In genomic region chr10:113854757-113855626, GRCh38 we compare ENCODE assay signal across 8 cellular contexts. TPM values are rescaled to one million over a fixed set of nuclear protein-coding genes. Genes with fewer than 3 reads are reported as not detected.
DNase-seq lines count a peak whose midpoint lies in the region; ATAC-seq, FAIRE-seq and TF ChIP-seq lines count a peak whose summit lies in the region.

No MANE protein-coding gene starts in this region.

- H3K27ac ChIP-seq in A549 (peak overlapping the region; percentile 85 to 96), esophagus (ENCODE audit: low read depth in 2 of 2, low read length in 1 of 2) (peak overlapping the region; percentile 81 to 91), mucosa of rectum (ENCODE audit: low read depth in 2 of 2, low read length in 2 of 2) (peak overlapping the region; percentile 83 to 86)

- CTCF ChIA-PET in A549 (lab: Yijun Ruan, JAX) = no interaction called here

- H3K36me3 ChIP-seq in esophagus (ENCODE audit: control insufficient read depth in 2 of 2, insufficient read depth in 2 of 2, low read length in 1 of 2) (no peaks in the 10 kb centered on the region), mucosa of rectum (ENCODE audit: control insufficient read depth in 2 of 2, insufficient read depth in 2 of 2, low read length in 2 of 2) (peaks cover 7 to 8% of the 10 kb centered on the region in 2 donors)

- H3K9me3 Mint-ChIP-seq in stimulated activated naive CD8-positive, alpha-beta T cell treated with anti-CD3 and anti-CD28 coated beads, Interleukin-15, amount 100 ng/mL, for 72 hours = no peaks in the 10 kb centered on the region

- peak overlapping the region; percentile 91 to 97 for H3K9ac ChIP-seq in mucosa of rectum (ENCODE audit: low read depth in 1 of 2, low read length in 2 of 2)

- no peaks in the 10 kb centered on the region for H3K27me3 ChIP-seq in esophagus (ENCODE audit: control insufficient read depth in 1 of 2, insufficient read depth in 2 of 2, low read length in 2 of 2)
- H3K27me3 ChIP-seq in mucosa of rectum (ENCODE audit: control insufficient read depth in 2 of 2, insufficient read depth in 2 of 2, low read length in 2 of 2) = no peaks in the 10 kb centered on the region

- peak overlapping the region; percentile 97 to 98 for H3K4me3 Mint-ChIP-seq in stimulated activated naive CD8-positive, alpha-beta T cell treated with anti-CD3 and anti-CD28 coated beads, Interleukin-15, amount 100 ng/mL, for 72 hours

- H3K9me3 ChIP-seq in A549 (no peaks in the 10 kb centered on the region), esophagus (ENCODE audit: control insufficient read depth in 2 of 2, insufficient read depth in 1 of 2, low read depth in 1 of 2, low read length in 1 of 2) (no peaks in the 10 kb centered on the region), mucosa of rectum (ENCODE audit: control insufficient read depth in 2 of 2, low read length in 2 of 2) (no peaks in the 10 kb centered on the region)

- H3K4me2 ChIP-seq in A549 = peak overlapping the region; percentile 96

- FAIRE-seq in A549 (lab: Jason Lieb, UNC) (no peak), GM12891 (lab: Jason Lieb, UNC) (no peak)

- peak overlapping the region; percentile 99 for H3K27ac Mint-ChIP-seq in stimulated activated naive CD8-positive, alpha-beta T cell treated with anti-CD3 and anti-CD28 coated beads, Interleukin-15, amount 100 ng/mL, for 72 hours

- H3K4me1 ChIP-seq in A549 (peaks cover 50% of the 10 kb centered on the region), esophagus (ENCODE audit: control insufficient read depth in 2 of 2, insufficient read depth in 2 of 2, low read length in 1 of 2) (no peaks in the 10 kb centered on the region), mucosa of rectum (ENCODE audit: control insufficient read depth in 2 of 2, insufficient read depth in 2 of 2, low read length in 2 of 2) (peaks cover 10 to 11% of the 10 kb centered on the region in 2 donors)

- DNase-seq in A549 (ENCODE audit: low read depth in 1 of 2, low spot score in 1 of 2) (peak; percentile 62 to 72), GM12891 (ENCODE audit: insufficient read length, low spot score) (peak; percentile 35), NCI-H526 treated with DMSO at 0.1 percent for 48 hours (lab: John Stamatoyannopoulos, UW) (peak; percentile 12)
- peak; percentile 69 for DNase-seq in activated T-cell treated with anti-CD3 and anti-CD28 coated beads, Interleukin-2, amount 50 U/mL, for 1 hour
- peak; percentile 57 to 63 for DNase-seq in stimulated activated naive CD8-positive, alpha-beta T cell treated with anti-CD3 and anti-CD28 coated beads, Interleukin-15, amount 100 ng/mL, for 72 hours

- H3K27me3 Mint-ChIP-seq in stimulated activated naive CD8-positive, alpha-beta T cell treated with anti-CD3 and anti-CD28 coated beads, Interleukin-15, amount 100 ng/mL, for 72 hours = no peaks in the 10 kb centered on the region

- POLR2A ChIA-PET in A549 (lab: Yijun Ruan, JAX) = no interaction called here

- peak overlapping the region; percentile 68 for H3K4me3 ChIP-seq in A549
- peak overlapping the region; percentile 94 to 100 for H3K4me3 ChIP-seq in esophagus (ENCODE audit: low read depth in 1 of 2, low read length in 2 of 2)
- H3K4me3 ChIP-seq in mucosa of rectum (ENCODE audit: low read length in 2 of 2) = peak overlapping the region; percentile 94 to 99

- under 1% methylated on average over 48 of the region's 66 CpGs for WGBS in A549 (ENCODE audit: missing lambda C conversion rate)
- 2% methylated on average over 63 to 66 of the region's 66 CpGs for WGBS in esophagus, 2 donors

- TF ChIP-seq POLR2A in A549 (IDR thresholded peaks at IDR 0.05; ENCODE audit: low read length) (peak; percentile 74), GM12891 (IDR thresholded peaks at IDR 0.05; ENCODE audit: low read depth, low read length) (peak; percentile 82)

- peaks cover 47% of the 10 kb centered on the region for H3K4me1 Mint-ChIP-seq in stimulated activated naive CD8-positive, alpha-beta T cell treated with anti-CD3 and anti-CD28 coated beads, Interleukin-15, amount 100 ng/mL, for 72 hours

- TF ChIP-seq EP300 in A549 (IDR thresholded peaks at IDR 0.05) = no peak

- TF ChIP-seq RAD21 in A549 (conservative IDR thresholded peaks at IDR 0.05 in 1 of 2, IDR thresholded peaks at IDR 0.05 in 1 of 2) = no peak

- TF ChIP-seq CTCF in A549 (IDR thresholded peaks at IDR 0.05) = no peak

- ATAC-seq in A549 = peak; percentile 86 to 87
- peak; percentile 36 for ATAC-seq in HG02840 (IDR thresholded peaks at IDR 0.05; ENCODE audit: low FRiP score, unreplicated experiment)
- peak; percentile 64 for ATAC-seq in stimulated activated naive CD8-positive, alpha-beta T cell treated with anti-CD3 and anti-CD28 coated beads, Interleukin-15, amount 100 ng/mL, for 72 hours

TF ChIP-seq in A549, 52 proteins besides CTCF, POLR2A, EP300 and RAD21 (continues in another document):
- TF ChIP-seq MYC (IDR thresholded peaks at IDR 0.05; ENCODE audit: borderline replicate concordance, low read length) (peak; percentile 26; the same call in 1 of the 2 replicates), PHF8 (IDR thresholded peaks at IDR 0.05; ENCODE audit: borderline replicate concordance, low read depth) (peak; percentile 97), CEBPB (IDR thresholded peaks at IDR 0.05) (0 out of 4 replicates have a peak, but pooled peaks of 1 of the 2 experiments have one; percentile 4), HOXB5 (CRISPR knock-in tag; IDR thresholded peaks at IDR 0.05) (peak; percentile 69; the same call in 1 of the 2 replicates), TFCP2L1 (CRISPR knock-in tag; IDR thresholded peaks at IDR 0.05) (0 out of 2 replicates have a peak, but pooled peaks have one; percentile 30), JUN (IDR thresholded peaks at IDR 0.05) (peak; percentile 67 to 71; a peak in 3 of 5 replicates), GATA3 (IDR thresholded peaks at IDR 0.05; ENCODE audit: borderline replicate concordance) (no peak), HMGXB4 (CRISPR knock-in tag; IDR thresholded peaks at IDR 0.05; ENCODE audit: borderline replicate concordance) (peak; percentile 84; the same call in 1 of the 2 replicates), CHD2 (IDR thresholded peaks at IDR 0.05; ENCODE audit: low read length, partially characterized antibody) (peak; percentile 25)

TF ChIP-seq in GM12891, 5 proteins besides CTCF, POLR2A, EP300 and RAD21:
- TF ChIP-seq PAX5 (IDR thresholded peaks at IDR 0.05; ENCODE audit: insufficient read depth, low read length, severe bottlenecking) = no peak
- TF ChIP-seq POLR2AphosphoS5 (IDR thresholded peaks at IDR 0.05; ENCODE audit: low read depth, low read length) = peak; percentile 77; the same call in 1 of the 2 replicates
- peak; percentile 62 for TF ChIP-seq TAF1 (IDR thresholded peaks at IDR 0.05; ENCODE audit: low read depth, low read length)
- no peak for TF ChIP-seq SPI1 (IDR thresholded peaks at IDR 0.05; ENCODE audit: low read depth, low read length)

RNA-seq across cellular contexts. Expression of gene NHLRC2, which starts 0.5 kb away (rescaled TPM):
- polyA plus RNA-seq in A549 (2011; rRNA removed) (16.1 and 17.3 TPM in 2 replicates), A549 (2017; fragmentation: RNase III; extraction: RNeasy Plus Mini Kit Qiagen cat#74134 plus additional on column Dnase treatment) (4.9 to 5.8 TPM (median 5.1 TPM) in 3 replicates), esophagus (1 to 10 TPM; 3.2 to 3.7 TPM)
- polyA plus RNA-seq in A549 (2012; cell fraction: cytosol; rRNA removed) = 3.1 and 3.9 TPM in 2 replicates
- polyA plus RNA-seq in A549 (2012; cell fraction: nucleus; rRNA removed) = 3.7 and 4.7 TPM in 2 replicates
- polyA minus RNA-seq in A549 (2011; rRNA and poly(A)+ RNA removed) = 19.0 and 24.1 TPM in 2 replicates
- polyA plus RNA-seq in GM12891 (2012; ENCODE audit: low read depth, missing spikeins) = 5.3 TPM

RNA-seq across cellular contexts. Expression of gene DCLRE1A, which starts 1.1 kb away (rescaled TPM):
- polyA plus RNA-seq in A549 (2011; rRNA removed) (22.8 and 26.8 TPM in 2 replicates), A549 (2017; fragmentation: RNase III; extraction: RNeasy Plus Mini Kit Qiagen cat#74134 plus additional on column Dnase treatment) (11.5 to 12.8 TPM (median 11.8 TPM) in 3 replicates), esophagus (1 to 10 TPM; 2.5 to 2.7 TPM)
- 5.3 and 6.3 TPM in 2 replicates for polyA plus RNA-seq in A549 (2012; cell fraction: cytosol; rRNA removed)
- polyA plus RNA-seq in A549 (2012; cell fraction: nucleus; rRNA removed) = 3.0 and 4.3 TPM in 2 replicates
- 11.2 and 11.7 TPM in 2 replicates for polyA minus RNA-seq in A549 (2011; rRNA and poly(A)+ RNA removed)
- 6.6 TPM for polyA plus RNA-seq in GM12891 (2012; ENCODE audit: low read depth, missing spikeins)

Comparison
In these comparisons a context has a peak if more than half of its experiments do, and no peak if none do; other contexts are left out.
1. Peak in every context shown above with its lines: DNase-seq, ATAC-seq, H3K4me3 ChIP-seq and H3K27ac ChIP-seq.
2. ATAC-seq: peak in every context shown above with its lines; median percentile 86 in A549; 64 in stimulated activated naive CD8-positive, alpha-beta T cell treated with anti-CD3 and anti-CD28 coated beads, Interleukin-15, amount 100 ng/mL, for 72 hours; 36 in HG02840.
3. DNase-seq: peak in every context shown above with its lines; median percentile 69 in activated T-cell treated with anti-CD3 and anti-CD28 coated beads, Interleukin-2, amount 50 U/mL, for 1 hour; 67 in A549; 60 in stimulated activated naive CD8-positive, alpha-beta T cell treated with anti-CD3 and anti-CD28 coated beads, Interleukin-15, amount 100 ng/mL, for 72 hours; 35 in GM12891; 12 in NCI-H526 treated with DMSO at 0.1 percent for 48 hours.